1 cellular context compared by ENCODE assay signal in genomic region chr7:50185188-50185587, GRCh38.
TF ChIP-seq lines count a peak whose summit lies in the region.

No MANE protein-coding gene starts in this region.

TF ChIP-seq in SK-N-SH, 30 proteins besides CTCF, POLR2A, EP300 and RAD21 (continued from another document):
- TF ChIP-seq USF1 (IDR thresholded peaks at IDR 0.05; ENCODE audit: borderline replicate concordance, low read depth), result no peak
- TF ChIP-seq TAF1 (IDR thresholded peaks at IDR 0.05; ENCODE audit: borderline replicate concordance, low read depth, low read length), result no peak
- TF ChIP-seq NRF1 (IDR thresholded peaks at IDR 0.05; ENCODE audit: low read depth, low read length), result no peak
- TF ChIP-seq, protein P1, sequence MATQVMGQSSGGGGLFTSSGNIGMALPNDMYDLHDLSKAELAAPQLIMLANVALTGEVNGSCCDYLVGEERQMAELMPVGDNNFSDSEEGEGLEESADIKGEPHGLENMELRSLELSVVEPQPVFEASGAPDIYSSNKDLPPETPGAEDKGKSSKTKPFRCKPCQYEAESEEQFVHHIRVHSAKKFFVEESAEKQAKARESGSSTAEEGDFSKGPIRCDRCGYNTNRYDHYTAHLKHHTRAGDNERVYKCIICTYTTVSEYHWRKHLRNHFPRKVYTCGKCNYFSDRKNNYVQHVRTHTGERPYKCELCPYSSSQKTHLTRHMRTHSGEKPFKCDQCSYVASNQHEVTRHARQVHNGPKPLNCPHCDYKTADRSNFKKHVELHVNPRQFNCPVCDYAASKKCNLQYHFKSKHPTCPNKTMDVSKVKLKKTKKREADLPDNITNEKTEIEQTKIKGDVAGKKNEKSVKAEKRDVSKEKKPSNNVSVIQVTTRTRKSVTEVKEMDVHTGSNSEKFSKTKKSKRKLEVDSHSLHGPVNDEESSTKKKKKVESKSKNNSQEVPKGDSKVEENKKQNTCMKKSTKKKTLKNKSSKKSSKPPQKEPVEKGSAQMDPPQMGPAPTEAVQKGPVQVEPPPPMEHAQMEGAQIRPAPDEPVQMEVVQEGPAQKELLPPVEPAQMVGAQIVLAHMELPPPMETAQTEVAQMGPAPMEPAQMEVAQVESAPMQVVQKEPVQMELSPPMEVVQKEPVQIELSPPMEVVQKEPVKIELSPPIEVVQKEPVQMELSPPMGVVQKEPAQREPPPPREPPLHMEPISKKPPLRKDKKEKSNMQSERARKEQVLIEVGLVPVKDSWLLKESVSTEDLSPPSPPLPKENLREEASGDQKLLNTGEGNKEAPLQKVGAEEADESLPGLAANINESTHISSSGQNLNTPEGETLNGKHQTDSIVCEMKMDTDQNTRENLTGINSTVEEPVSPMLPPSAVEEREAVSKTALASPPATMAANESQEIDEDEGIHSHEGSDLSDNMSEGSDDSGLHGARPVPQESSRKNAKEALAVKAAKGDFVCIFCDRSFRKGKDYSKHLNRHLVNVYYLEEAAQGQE (IDR thresholded peaks at IDR 0.05; ENCODE audit: low read depth, low read length), result no peak
- no peak for TF ChIP-seq JUND (IDR thresholded peaks at IDR 0.05)
- no peak for TF ChIP-seq SMC3 (IDR thresholded peaks at IDR 0.05; ENCODE audit: low read depth, low read length)
- no peak for TF ChIP-seq POLR2AphosphoS5 (IDR thresholded peaks at IDR 0.05; ENCODE audit: low read depth, low read length)
